In the genomic region with DNA sequence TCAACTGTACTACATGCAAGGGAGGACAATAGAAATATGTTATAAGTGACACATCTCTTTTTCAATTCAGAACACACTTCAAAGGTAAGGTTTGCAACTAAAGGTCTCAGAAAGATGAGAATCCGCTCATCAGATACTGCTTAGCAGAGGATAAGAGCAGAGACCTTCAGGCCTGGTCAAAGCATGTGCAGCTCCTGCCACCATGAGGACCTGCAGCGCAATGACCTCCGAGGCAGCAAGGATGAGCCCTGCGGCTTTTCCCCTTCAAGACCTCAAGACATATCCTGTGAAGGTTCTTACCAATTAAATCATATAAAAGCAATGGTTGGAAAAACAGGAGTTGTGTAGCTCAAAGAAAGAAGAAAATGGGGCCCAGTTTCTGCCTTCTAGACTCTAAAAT, we compare ENCODE assay signal across 11 cellular contexts.
DNase-seq lines count a peak whose midpoint lies in the region; ATAC-seq, FAIRE-seq and TF ChIP-seq lines count a peak whose summit lies in the region.
"Had no signal": no experiment of that assay in that cellular context is flagged by ENCODE, and none has a peak within 500 bp of the region (broad histone marks: within the 10 kb centered on the region; RNA-seq: fewer than 3 reads in every experiment).

No MANE protein-coding gene starts in this region.

- peak; percentile 36; the same call in 1 of the 2 replicates for TF ChIP-seq CTCF in GM12875 (IDR thresholded peaks at IDR 0.05; ENCODE audit: borderline replicate concordance, insufficient read depth, low read depth, low read length)
- peak; percentile 83 for TF ChIP-seq CTCF in VCaP (conservative IDR thresholded peaks at IDR 0.05)
- TF ChIP-seq CTCF in pancreas (IDR thresholded peaks at IDR 0.05), result no peak

- ATAC-seq in GM18517 (IDR thresholded peaks at IDR 0.05; ENCODE audit: unreplicated experiment) (no peak), pancreas (no peak)

- peaks cover 22% of the 10 kb centered on the region for H3K9me3 Mint-ChIP-seq in activated T-helper 1 cell treated with anti-CD3 and anti-CD28 coated beads, Interleukin-12 subunit alpha, Interleukin-12 subunit beta, Interleukin-2, Interleukin-4 antibody, amounts not matched to agents 30 ng/mL and 10 ng/mL and 1 ng/mL, durations not matched to agents 14 hours and 24 hours and 36 hours

- H3K4me2 ChIP-seq in Karpas-422 (ENCODE audit: low read depth, low read length, poor library complexity, severe bottlenecking), result no peak overlapping the region

- H3K27ac Mint-ChIP-seq in activated T-helper 1 cell treated with anti-CD3 and anti-CD28 coated beads, Interleukin-12 subunit alpha, Interleukin-12 subunit beta, Interleukin-2, Interleukin-4 antibody, amounts not matched to agents 30 ng/mL and 10 ng/mL and 1 ng/mL, durations not matched to agents 14 hours and 24 hours and 36 hours, result no peak overlapping the region
- H3K27ac Mint-ChIP-seq: activated naive CD8-positive, alpha-beta T cell had no signal

- H3K9me3 ChIP-seq in Karpas-422 (ENCODE audit: low read length), result no peaks in the 10 kb centered on the region; the same call in 1 of the 2 replicates
- no peaks in the 10 kb centered on the region for H3K9me3 ChIP-seq in pancreas

- H3K4me1 Mint-ChIP-seq in activated T-helper 1 cell treated with anti-CD3 and anti-CD28 coated beads, Interleukin-12 subunit alpha, Interleukin-12 subunit beta, Interleukin-2, Interleukin-4 antibody, amounts not matched to agents 30 ng/mL and 10 ng/mL and 1 ng/mL, durations not matched to agents 14 hours and 24 hours and 36 hours (ENCODE audit: low read depth), result no peaks in the 10 kb centered on the region

- no peak overlapping the region for H3K4me3 Mint-ChIP-seq in activated T-helper 1 cell treated with anti-CD3 and anti-CD28 coated beads, Interleukin-12 subunit alpha, Interleukin-12 subunit beta, Interleukin-2, Interleukin-4 antibody, amounts not matched to agents 30 ng/mL and 10 ng/mL and 1 ng/mL, durations not matched to agents 14 hours and 24 hours and 36 hours
- H3K4me3 Mint-ChIP-seq: activated naive CD8-positive, alpha-beta T cell had no signal

- no peak overlapping the region for H3K27ac ChIP-seq in Karpas-422 (ENCODE audit: low read length)
- no peak overlapping the region for H3K27ac ChIP-seq in VCaP
- no peak overlapping the region for H3K27ac ChIP-seq in pancreas

- DNase-seq in Karpas-422 (peak; percentile 74), pons (ENCODE audit: low spot score) (peak; percentile 37), pancreas (no peak)
- no peak for DNase-seq in activated T-helper 1 cell treated with anti-CD3 and anti-CD28 coated beads, Interleukin-12 subunit alpha, Interleukin-12 subunit beta, Interleukin-2, Interleukin-4 antibody, amounts not matched to agents 30 ng/mL and 10 ng/mL and 1 ng/mL, durations not matched to agents 14 hours and 24 hours and 36 hours (ENCODE audit: low spot score)
- DNase-seq: foreskin melanocyte, occipital lobe, SW 1271 had no signal

- no peak for FAIRE-seq in pancreas (lab: Jason Lieb, UNC)

- H2AFZ ChIP-seq in Karpas-422 (ENCODE audit: low read length), result no peak overlapping the region

- H4K20me1 ChIP-seq in Karpas-422 (ENCODE audit: insufficient read depth, low read depth, low read length), result no peaks in the 10 kb centered on the region

- H3K36me3 Mint-ChIP-seq in activated T-helper 1 cell treated with anti-CD3 and anti-CD28 coated beads, Interleukin-12 subunit alpha, Interleukin-12 subunit beta, Interleukin-2, Interleukin-4 antibody, amounts not matched to agents 30 ng/mL and 10 ng/mL and 1 ng/mL, durations not matched to agents 14 hours and 24 hours and 36 hours (ENCODE audit: low read depth), result no peaks in the 10 kb centered on the region
- H3K36me3 Mint-ChIP-seq: activated naive CD8-positive, alpha-beta T cell had no signal

- intact Hi-C loops in pancreas (cut with DNase I), result no loop called here
- intact Hi-C loops in activated T-helper 1 cell treated with anti-CD3 and anti-CD28 coated beads, Interleukin-12 subunit alpha, Interleukin-12 subunit beta, Interleukin-2, Interleukin-4 antibody, amounts not matched to agents 30 ng/mL and 10 ng/mL and 1 ng/mL, durations not matched to agents 14 hours and 24 hours and 36 hours (cut with micrococcal nuclease), result no loop called here

- no peaks in the 10 kb centered on the region for H3K27me3 ChIP-seq in Karpas-422 (ENCODE audit: low read length)
- H3K27me3 ChIP-seq in pancreas, result no peaks in the 10 kb centered on the region

- H3K4me3 ChIP-seq in GM12875 (ENCODE audit: low read depth, low read length) (no peak overlapping the region), Karpas-422 (ENCODE audit: low read length) (no peak overlapping the region), pancreas (no peak overlapping the region)

- H3K9me2 ChIP-seq in Karpas-422 (replicated peaks; ENCODE audit: insufficient read depth, low read length), result no peaks in the 10 kb centered on the region

- WGBS in pancreas, 2 donors, result 50 to 54% methylated on average over 4 of the region's 4 CpGs

- no peak overlapping the region for H3K9ac ChIP-seq in Karpas-422 (ENCODE audit: low read length)

- H3K36me3 ChIP-seq in Karpas-422 (ENCODE audit: insufficient read depth, low read length), result no peaks in the 10 kb centered on the region
- H3K36me3 ChIP-seq in pancreas, result no peaks in the 10 kb centered on the region

- H3K79me2 ChIP-seq in Karpas-422 (ENCODE audit: low read length), result no peaks in the 10 kb centered on the region

- no peaks in the 10 kb centered on the region for H3K27me3 Mint-ChIP-seq in activated T-helper 1 cell treated with anti-CD3 and anti-CD28 coated beads, Interleukin-12 subunit alpha, Interleukin-12 subunit beta, Interleukin-2, Interleukin-4 antibody, amounts not matched to agents 30 ng/mL and 10 ng/mL and 1 ng/mL, durations not matched to agents 14 hours and 24 hours and 36 hours (ENCODE audit: insufficient read depth)
- H3K27me3 Mint-ChIP-seq: activated naive CD8-positive, alpha-beta T cell had no signal

- no peaks in the 10 kb centered on the region for H3K4me1 ChIP-seq in Karpas-422 (ENCODE audit: low read length)
- no peaks in the 10 kb centered on the region for H3K4me1 ChIP-seq in pancreas

Comparison
In these comparisons a context has a peak if more than half of its experiments do, and no peak if none do; other contexts are left out.
1. CTCF ChIP-seq: peak in GM12875 (single experiment) and VCaP (single experiment); none in pancreas (0 of 4).
2. DNase-seq: peak in Karpas-422 (single experiment) and pons (single experiment); none in pancreas (0 of 6) and activated T-helper 1 cell treated with anti-CD3 and anti-CD28 coated beads, Interleukin-12 subunit alpha, Interleukin-12 subunit beta, Interleukin-2, Interleukin-4 antibody, amounts not matched to agents 30 ng/mL and 10 ng/mL and 1 ng/mL, durations not matched to agents 14 hours and 24 hours and 36 hours (single experiment).